1 cellular context compared by ENCODE assay signal in the genomic region with DNA sequence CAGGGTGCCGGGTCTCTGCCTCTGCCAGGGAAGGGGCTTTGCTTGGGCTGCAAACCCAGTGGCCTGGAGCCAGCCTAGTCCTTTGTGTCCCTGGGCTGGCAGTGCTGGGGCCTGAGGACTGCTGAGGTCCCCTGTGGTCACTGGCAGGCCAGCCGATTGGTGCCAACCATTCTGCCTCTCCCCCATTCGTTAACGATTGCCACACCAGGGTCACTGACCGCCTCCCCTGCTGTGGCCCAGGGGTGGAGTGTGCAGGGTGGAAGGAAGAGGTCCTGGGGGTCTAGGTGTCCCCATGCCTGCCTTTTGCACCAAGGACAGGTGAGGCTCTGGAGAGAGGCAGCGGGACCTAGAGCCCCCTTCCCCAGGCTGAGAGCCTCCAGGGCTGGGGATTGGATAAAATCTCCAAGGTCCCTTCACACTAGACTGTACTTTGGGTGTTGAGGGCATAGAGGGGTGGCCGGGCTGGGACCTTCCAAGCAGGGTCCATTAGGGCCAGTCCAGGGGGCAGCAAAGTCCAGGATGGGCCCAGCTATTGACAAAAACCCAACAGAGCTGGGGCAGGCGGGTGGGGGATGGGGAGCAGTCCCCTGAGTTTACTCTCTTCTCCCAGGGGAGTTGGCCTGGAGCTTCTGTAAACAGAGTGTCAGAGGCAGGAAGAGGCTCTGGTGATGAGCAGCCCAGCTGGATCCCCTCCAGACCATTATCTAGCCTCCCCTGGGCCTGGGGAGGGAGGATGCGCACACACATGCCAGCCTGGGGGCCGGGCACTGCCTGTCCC.
A peak's percentile ranks its signal among the peaks of the same experiment; 100 is the strongest.
TF ChIP-seq lines count a peak whose summit lies in the region.

No MANE protein-coding gene starts in this region.

TF ChIP-seq in HepG2, 621 proteins besides CTCF, POLR2A, EP300 and RAD21 (continued from another document and continues in another):
- TF ChIP-seq, protein P1, sequence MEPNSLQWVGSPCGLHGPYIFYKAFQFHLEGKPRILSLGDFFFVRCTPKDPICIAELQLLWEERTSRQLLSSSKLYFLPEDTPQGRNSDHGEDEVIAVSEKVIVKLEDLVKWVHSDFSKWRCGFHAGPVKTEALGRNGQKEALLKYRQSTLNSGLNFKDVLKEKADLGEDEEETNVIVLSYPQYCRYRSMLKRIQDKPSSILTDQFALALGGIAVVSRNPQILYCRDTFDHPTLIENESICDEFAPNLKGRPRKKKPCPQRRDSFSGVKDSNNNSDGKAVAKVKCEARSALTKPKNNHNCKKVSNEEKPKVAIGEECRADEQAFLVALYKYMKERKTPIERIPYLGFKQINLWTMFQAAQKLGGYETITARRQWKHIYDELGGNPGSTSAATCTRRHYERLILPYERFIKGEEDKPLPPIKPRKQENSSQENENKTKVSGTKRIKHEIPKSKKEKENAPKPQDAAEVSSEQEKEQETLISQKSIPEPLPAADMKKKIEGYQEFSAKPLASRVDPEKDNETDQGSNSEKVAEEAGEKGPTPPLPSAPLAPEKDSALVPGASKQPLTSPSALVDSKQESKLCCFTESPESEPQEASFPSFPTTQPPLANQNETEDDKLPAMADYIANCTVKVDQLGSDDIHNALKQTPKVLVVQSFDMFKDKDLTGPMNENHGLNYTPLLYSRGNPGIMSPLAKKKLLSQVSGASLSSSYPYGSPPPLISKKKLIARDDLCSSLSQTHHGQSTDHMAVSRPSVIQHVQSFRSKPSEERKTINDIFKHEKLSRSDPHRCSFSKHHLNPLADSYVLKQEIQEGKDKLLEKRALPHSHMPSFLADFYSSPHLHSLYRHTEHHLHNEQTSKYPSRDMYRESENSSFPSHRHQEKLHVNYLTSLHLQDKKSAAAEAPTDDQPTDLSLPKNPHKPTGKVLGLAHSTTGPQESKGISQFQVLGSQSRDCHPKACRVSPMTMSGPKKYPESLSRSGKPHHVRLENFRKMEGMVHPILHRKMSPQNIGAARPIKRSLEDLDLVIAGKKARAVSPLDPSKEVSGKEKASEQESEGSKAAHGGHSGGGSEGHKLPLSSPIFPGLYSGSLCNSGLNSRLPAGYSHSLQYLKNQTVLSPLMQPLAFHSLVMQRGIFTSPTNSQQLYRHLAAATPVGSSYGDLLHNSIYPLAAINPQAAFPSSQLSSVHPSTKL (CRISPR knock-in tag; IDR thresholded peaks at IDR 0.05), result no peak; the same call in none of the 2 replicates
- peak; percentile 23; the same call in 1 of the 2 replicates for TF ChIP-seq MIXL1 (CRISPR knock-in tag; IDR thresholded peaks at IDR 0.05)
- TF ChIP-seq MIER2 (CRISPR knock-in tag; IDR thresholded peaks at IDR 0.05), result peak; percentile 40; the same call in 1 of the 2 replicates
- TF ChIP-seq NKX3-1 (CRISPR knock-in tag; IDR thresholded peaks at IDR 0.05), result no peak
- no peak for TF ChIP-seq PAWR (CRISPR knock-in tag; IDR thresholded peaks at IDR 0.05; ENCODE audit: borderline replicate concordance)
- TF ChIP-seq THRA (CRISPR knock-in tag; IDR thresholded peaks at IDR 0.05; ENCODE audit: borderline replicate concordance), result no peak; the same call in 1 of the 2 replicates
- no peak for TF ChIP-seq PHF5A (CRISPR knock-in tag; IDR thresholded peaks at IDR 0.05; ENCODE audit: low read depth, unreplicated experiment)
- TF ChIP-seq RBM39 (IDR thresholded peaks at IDR 0.05; ENCODE audit: low read depth, low read length, poor library complexity, severe bottlenecking), result no peak
- 0 out of 2 replicates have a peak, but pooled peaks have one; percentile 52 for TF ChIP-seq ZNF230 (CRISPR knock-in tag; IDR thresholded peaks at IDR 0.05)
- TF ChIP-seq ELF4 (CRISPR knock-in tag; IDR thresholded peaks at IDR 0.05; ENCODE audit: borderline replicate concordance), result no peak
- TF ChIP-seq RFXAP (CRISPR knock-in tag; IDR thresholded peaks at IDR 0.05; ENCODE audit: borderline replicate concordance), result no peak
- TF ChIP-seq MXD4 (CRISPR knock-in tag; IDR thresholded peaks at IDR 0.05), result no peak
- no peak for TF ChIP-seq ZFP37 (CRISPR knock-in tag; IDR thresholded peaks at IDR 0.05; ENCODE audit: borderline replicate concordance)
- TF ChIP-seq, protein P2, sequence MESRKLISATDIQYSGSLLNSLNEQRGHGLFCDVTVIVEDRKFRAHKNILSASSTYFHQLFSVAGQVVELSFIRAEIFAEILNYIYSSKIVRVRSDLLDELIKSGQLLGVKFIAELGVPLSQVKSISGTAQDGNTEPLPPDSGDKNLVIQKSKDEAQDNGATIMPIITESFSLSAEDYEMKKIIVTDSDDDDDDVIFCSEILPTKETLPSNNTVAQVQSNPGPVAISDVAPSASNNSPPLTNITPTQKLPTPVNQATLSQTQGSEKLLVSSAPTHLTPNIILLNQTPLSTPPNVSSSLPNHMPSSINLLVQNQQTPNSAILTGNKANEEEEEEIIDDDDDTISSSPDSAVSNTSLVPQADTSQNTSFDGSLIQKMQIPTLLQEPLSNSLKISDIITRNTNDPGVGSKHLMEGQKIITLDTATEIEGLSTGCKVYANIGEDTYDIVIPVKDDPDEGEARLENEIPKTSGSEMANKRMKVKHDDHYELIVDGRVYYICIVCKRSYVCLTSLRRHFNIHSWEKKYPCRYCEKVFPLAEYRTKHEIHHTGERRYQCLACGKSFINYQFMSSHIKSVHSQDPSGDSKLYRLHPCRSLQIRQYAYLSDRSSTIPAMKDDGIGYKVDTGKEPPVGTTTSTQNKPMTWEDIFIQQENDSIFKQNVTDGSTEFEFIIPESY (CRISPR knock-in tag; IDR thresholded peaks at IDR 0.05), result no peak
- TF ChIP-seq, protein P3, sequence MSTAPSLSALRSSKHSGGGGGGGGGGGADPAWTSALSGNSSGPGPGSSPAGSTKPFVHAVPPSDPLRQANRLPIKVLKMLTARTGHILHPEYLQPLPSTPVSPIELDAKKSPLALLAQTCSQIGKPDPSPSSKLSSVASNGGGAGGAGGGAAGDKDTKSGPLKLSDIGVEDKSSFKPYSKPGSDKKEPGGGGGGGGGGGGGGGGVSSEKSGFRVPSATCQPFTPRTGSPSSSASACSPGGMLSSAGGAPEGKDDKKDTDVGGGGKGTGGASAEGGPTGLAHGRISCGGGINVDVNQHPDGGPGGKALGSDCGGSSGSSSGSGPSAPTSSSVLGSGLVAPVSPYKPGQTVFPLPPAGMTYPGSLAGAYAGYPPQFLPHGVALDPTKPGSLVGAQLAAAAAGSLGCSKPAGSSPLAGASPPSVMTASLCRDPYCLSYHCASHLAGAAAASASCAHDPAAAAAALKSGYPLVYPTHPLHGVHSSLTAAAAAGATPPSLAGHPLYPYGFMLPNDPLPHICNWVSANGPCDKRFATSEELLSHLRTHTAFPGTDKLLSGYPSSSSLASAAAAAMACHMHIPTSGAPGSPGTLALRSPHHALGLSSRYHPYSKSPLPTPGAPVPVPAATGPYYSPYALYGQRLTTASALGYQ (CRISPR knock-in tag; IDR thresholded peaks at IDR 0.05), result no peak
- TF ChIP-seq HBP1 (CRISPR knock-in tag; IDR thresholded peaks at IDR 0.05; ENCODE audit: low read depth), result 0 out of 2 replicates have a peak, but pooled peaks have one; percentile 42
- TF ChIP-seq, protein P4, sequence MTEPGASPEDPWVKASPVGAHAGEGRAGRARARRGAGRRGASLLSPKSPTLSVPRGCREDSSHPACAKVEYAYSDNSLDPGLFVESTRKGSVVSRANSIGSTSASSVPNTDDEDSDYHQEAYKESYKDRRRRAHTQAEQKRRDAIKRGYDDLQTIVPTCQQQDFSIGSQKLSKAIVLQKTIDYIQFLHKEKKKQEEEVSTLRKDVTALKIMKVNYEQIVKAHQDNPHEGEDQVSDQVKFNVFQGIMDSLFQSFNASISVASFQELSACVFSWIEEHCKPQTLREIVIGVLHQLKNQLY (CRISPR knock-in tag; IDR thresholded peaks at IDR 0.05), result no peak
- TF ChIP-seq TARDBP (CRISPR knock-in tag; IDR thresholded peaks at IDR 0.05), result peak; percentile 84
- TF ChIP-seq NFATC3 (CRISPR knock-in tag; IDR thresholded peaks at IDR 0.05), result no peak
- no peak for TF ChIP-seq SP4 (CRISPR knock-in tag; IDR thresholded peaks at IDR 0.05)
- TF ChIP-seq ZC3H13 (CRISPR knock-in tag; IDR thresholded peaks at IDR 0.05), result no peak
- peak; percentile 43 for TF ChIP-seq TEAD3 (CRISPR knock-in tag; optimal IDR thresholded peaks at IDR 0.05; ENCODE audit: borderline replicate concordance)
- TF ChIP-seq MEF2D (CRISPR knock-in tag; IDR thresholded peaks at IDR 0.05), result no peak
- TF ChIP-seq DNMT3B (CRISPR knock-in tag; conservative IDR thresholded peaks at IDR 0.05), result no peak
- TF ChIP-seq HOXD1 (CRISPR knock-in tag; IDR thresholded peaks at IDR 0.05), result no peak
- TF ChIP-seq, protein P5, sequence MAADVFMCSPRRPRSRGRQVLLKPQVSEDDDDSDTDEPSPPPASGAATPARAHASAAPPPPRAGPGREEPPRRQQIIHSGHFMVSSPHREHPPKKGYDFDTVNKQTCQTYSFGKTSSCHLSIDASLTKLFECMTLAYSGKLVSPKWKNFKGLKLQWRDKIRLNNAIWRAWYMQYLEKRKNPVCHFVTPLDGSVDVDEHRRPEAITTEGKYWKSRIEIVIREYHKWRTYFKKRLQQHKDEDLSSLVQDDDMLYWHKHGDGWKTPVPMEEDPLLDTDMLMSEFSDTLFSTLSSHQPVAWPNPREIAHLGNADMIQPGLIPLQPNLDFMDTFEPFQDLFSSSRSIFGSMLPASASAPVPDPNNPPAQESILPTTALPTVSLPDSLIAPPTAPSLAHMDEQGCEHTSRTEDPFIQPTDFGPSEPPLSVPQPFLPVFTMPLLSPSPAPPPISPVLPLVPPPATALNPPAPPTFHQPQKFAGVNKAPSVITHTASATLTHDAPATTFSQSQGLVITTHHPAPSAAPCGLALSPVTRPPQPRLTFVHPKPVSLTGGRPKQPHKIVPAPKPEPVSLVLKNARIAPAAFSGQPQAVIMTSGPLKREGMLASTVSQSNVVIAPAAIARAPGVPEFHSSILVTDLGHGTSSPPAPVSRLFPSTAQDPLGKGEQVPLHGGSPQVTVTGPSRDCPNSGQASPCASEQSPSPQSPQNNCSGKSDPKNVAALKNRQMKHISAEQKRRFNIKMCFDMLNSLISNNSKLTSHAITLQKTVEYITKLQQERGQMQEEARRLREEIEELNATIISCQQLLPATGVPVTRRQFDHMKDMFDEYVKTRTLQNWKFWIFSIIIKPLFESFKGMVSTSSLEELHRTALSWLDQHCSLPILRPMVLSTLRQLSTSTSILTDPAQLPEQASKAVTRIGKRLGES (CRISPR knock-in tag; IDR thresholded peaks at IDR 0.05; ENCODE audit: borderline replicate concordance), result no peak
- TF ChIP-seq ZNF180 (CRISPR knock-in tag; IDR thresholded peaks at IDR 0.05; ENCODE audit: borderline replicate concordance, low read depth), result no peak
- TF ChIP-seq, protein P6, sequence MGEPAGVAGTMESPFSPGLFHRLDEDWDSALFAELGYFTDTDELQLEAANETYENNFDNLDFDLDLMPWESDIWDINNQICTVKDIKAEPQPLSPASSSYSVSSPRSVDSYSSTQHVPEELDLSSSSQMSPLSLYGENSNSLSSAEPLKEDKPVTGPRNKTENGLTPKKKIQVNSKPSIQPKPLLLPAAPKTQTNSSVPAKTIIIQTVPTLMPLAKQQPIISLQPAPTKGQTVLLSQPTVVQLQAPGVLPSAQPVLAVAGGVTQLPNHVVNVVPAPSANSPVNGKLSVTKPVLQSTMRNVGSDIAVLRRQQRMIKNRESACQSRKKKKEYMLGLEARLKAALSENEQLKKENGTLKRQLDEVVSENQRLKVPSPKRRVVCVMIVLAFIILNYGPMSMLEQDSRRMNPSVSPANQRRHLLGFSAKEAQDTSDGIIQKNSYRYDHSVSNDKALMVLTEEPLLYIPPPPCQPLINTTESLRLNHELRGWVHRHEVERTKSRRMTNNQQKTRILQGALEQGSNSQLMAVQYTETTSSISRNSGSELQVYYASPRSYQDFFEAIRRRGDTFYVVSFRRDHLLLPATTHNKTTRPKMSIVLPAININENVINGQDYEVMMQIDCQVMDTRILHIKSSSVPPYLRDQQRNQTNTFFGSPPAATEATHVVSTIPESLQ (CRISPR knock-in tag; conservative IDR thresholded peaks at IDR 0.05), result no peak
- peak; percentile 44; the same call in 1 of the 2 replicates for TF ChIP-seq SMAD1 (CRISPR knock-in tag; IDR thresholded peaks at IDR 0.05; ENCODE audit: borderline replicate concordance, low read depth)
- no peak for TF ChIP-seq CCDC6 (CRISPR knock-in tag; IDR thresholded peaks at IDR 0.05)
- no peak for TF ChIP-seq USF2 (IDR thresholded peaks at IDR 0.05; ENCODE audit: low read depth, low read length)
- TF ChIP-seq USF2 (CRISPR knock-in tag; IDR thresholded peaks at IDR 0.05; ENCODE audit: borderline replicate concordance), result no peak
- TF ChIP-seq SRSF4 (IDR thresholded peaks at IDR 0.05; ENCODE audit: low read depth, low read length, poor library complexity, severe bottlenecking), result no peak
- no peak for TF ChIP-seq ZNF781 (CRISPR knock-in tag; IDR thresholded peaks at IDR 0.05; ENCODE audit: borderline replicate concordance, not compliant biosample characterization)
- peak; percentile 68; the same call in 1 of the 2 replicates for TF ChIP-seq ZNF605 (CRISPR knock-in tag; IDR thresholded peaks at IDR 0.05)
- TF ChIP-seq KDM4B (CRISPR knock-in tag; IDR thresholded peaks at IDR 0.05), result no peak
